ENCODE assay signal across 8 cellular contexts in genomic region chr11:27234043-27234668, GRCh38.
DNase-seq lines count a peak whose midpoint lies in the region; ATAC-seq and TF ChIP-seq lines count a peak whose summit lies in the region.

No MANE protein-coding gene starts in this region.

- intact Hi-C loops in Right ventricle myocardium inferior (cut with DNase I): no loop called here
- intact Hi-C loops in cardiac septum (cut with DNase I): no loop called here
- intact Hi-C loops in thyroid gland (cut with DNase I): no loop called here

- no peaks in the 10 kb centered on the region for H3K4me1 Mint-ChIP-seq in naive B cell
- H3K4me1 Mint-ChIP-seq in activated naive CD8-positive, alpha-beta T cell treated with anti-CD3 and anti-CD28 coated beads for 36 hours: no peaks in the 10 kb centered on the region

- no peak for TF ChIP-seq POLR2A in thyroid gland (IDR thresholded peaks at IDR 0.05)

- no peak overlapping the region for H3K4me3 ChIP-seq in thyroid gland (replicated peaks in 1 of 3)

- H3K4me1 ChIP-seq in thyroid gland: peaks cover 0 to 10% of the 10 kb centered on the region in 2 donors

- no peak for DNase-seq in Right ventricle myocardium inferior (ENCODE audit: missing footprints)
- DNase-seq in cardiac septum (ENCODE audit: low spot score): no peak
- peak; percentile 14 for DNase-seq in NCI-H1105 (lab: John Stamatoyannopoulos, UW)
- peak; percentile 99 for DNase-seq in amniotic epithelial cell (ENCODE audit: low read depth)
- no peak for DNase-seq in naive B cell
- no peak for DNase-seq in activated naive CD8-positive, alpha-beta T cell treated with anti-CD3 and anti-CD28 coated beads for 36 hours
- no peak for DNase-seq in thyroid gland

- peaks cover 0 to 5% (median 0%) of the 10 kb centered on the region in 3 donors for H3K27me3 Mint-ChIP-seq in naive B cell
- H3K27me3 Mint-ChIP-seq in activated naive CD8-positive, alpha-beta T cell treated with anti-CD3 and anti-CD28 coated beads for 36 hours: no peaks in the 10 kb centered on the region

- no peaks in the 10 kb centered on the region for H3K36me3 Mint-ChIP-seq in naive B cell
- H3K36me3 Mint-ChIP-seq in activated naive CD8-positive, alpha-beta T cell treated with anti-CD3 and anti-CD28 coated beads for 36 hours: no peaks in the 10 kb centered on the region

- no peak overlapping the region for H3K27ac Mint-ChIP-seq in naive B cell
- no peak overlapping the region for H3K27ac Mint-ChIP-seq in activated naive CD8-positive, alpha-beta T cell treated with anti-CD3 and anti-CD28 coated beads for 36 hours

- WGBS in thyroid gland, 2 donors: 80 to 85% methylated on average over 10 of the region's 10 CpGs

- ATAC-seq in Right ventricle myocardium inferior (peak; percentile 82), HG02759 (IDR thresholded peaks at IDR 0.05; ENCODE audit: unreplicated experiment) (peak; percentile 91), naive B cell (ENCODE audit: low read depth in 2 of 2) (peak; percentile 56 to 86)

- no peaks in the 10 kb centered on the region for H3K9me3 Mint-ChIP-seq in naive B cell
- no peaks in the 10 kb centered on the region for H3K9me3 Mint-ChIP-seq in activated naive CD8-positive, alpha-beta T cell treated with anti-CD3 and anti-CD28 coated beads for 36 hours

- no peak overlapping the region for H3K4me3 Mint-ChIP-seq in naive B cell
- H3K4me3 Mint-ChIP-seq in activated naive CD8-positive, alpha-beta T cell treated with anti-CD3 and anti-CD28 coated beads for 36 hours: no peak overlapping the region

- H3K27me3 ChIP-seq in thyroid gland: no peaks in the 10 kb centered on the region

- no peaks in the 10 kb centered on the region for H3K9me3 ChIP-seq in thyroid gland

- H3K27ac ChIP-seq in thyroid gland: no peak overlapping the region

- H3K36me3 ChIP-seq in thyroid gland: no peaks in the 10 kb centered on the region

- no peak for TF ChIP-seq CTCF in thyroid gland (IDR thresholded peaks at IDR 0.05)

Comparison
In these comparisons a context has a peak if more than half of its experiments do, and no peak if none do; other contexts are left out.
1. DNase-seq: peak in NCI-H1105 (single experiment) and amniotic epithelial cell (single experiment); none in Right ventricle myocardium inferior (single experiment), cardiac septum (single experiment), naive B cell (single experiment), activated naive CD8-positive, alpha-beta T cell treated with anti-CD3 and anti-CD28 coated beads for 36 hours (single experiment) and thyroid gland (0 of 2).
2. Peak in every context shown above with its lines, with median percentiles within 50 percentile points of each other: ATAC-seq.